In the genomic region with DNA sequence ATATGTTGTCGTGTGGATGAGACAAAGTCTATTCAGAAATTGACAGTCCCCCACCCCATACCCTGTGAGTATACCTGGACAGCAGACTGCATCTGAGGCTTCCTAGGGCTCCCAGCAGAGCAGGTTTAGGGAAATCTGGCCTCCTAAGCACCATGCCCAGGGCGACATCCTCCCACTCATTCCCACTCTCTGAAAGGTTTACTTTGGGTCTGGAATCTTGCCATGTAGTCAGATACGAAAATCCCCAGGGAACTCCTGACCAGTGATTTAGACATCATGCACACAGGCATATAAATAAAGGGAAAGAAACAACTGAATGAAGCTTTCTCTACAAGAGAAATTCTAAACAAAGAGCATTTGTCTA, we compare ENCODE assay signal across 8 cellular contexts. TPM values are rescaled to one million over a fixed set of nuclear protein-coding genes. Genes with fewer than 3 reads are reported as not detected.
DNase-seq lines count a peak whose midpoint lies in the region; ATAC-seq and TF ChIP-seq lines count a peak whose summit lies in the region.

No MANE protein-coding gene starts in this region.

- no peaks in the 10 kb centered on the region for H3K36me3 ChIP-seq in neuron (ENCODE audit: insufficient read depth, low read length)

- H3K4me3 Mint-ChIP-seq in naive thymus-derived CD8-positive, alpha-beta T cell = peak overlapping the region in 5 of 10 donors; percentile 39 to 73 (median 48)
- no peak overlapping the region for H3K4me3 Mint-ChIP-seq in activated CD4-positive, alpha-beta T cell treated with anti-CD3 and anti-CD28 coated beads, Interleukin-2, amount 10 ng/mL, durations not matched to agents 7 days and 5 days

- no peaks in the 10 kb centered on the region for H3K36me3 Mint-ChIP-seq in naive thymus-derived CD8-positive, alpha-beta T cell
- no peaks in the 10 kb centered on the region for H3K36me3 Mint-ChIP-seq in activated CD4-positive, alpha-beta T cell treated with anti-CD3 and anti-CD28 coated beads, Interleukin-2, amount 10 ng/mL, durations not matched to agents 7 days and 5 days (ENCODE audit: low read depth)

- no peak for ATAC-seq in naive thymus-derived CD8-positive, alpha-beta T cell

- H3K4me1 Mint-ChIP-seq in naive thymus-derived CD8-positive, alpha-beta T cell = peaks cover 0 to 9% (median 3%) of the 10 kb centered on the region in 4 donors
- peaks cover 2% of the 10 kb centered on the region for H3K4me1 Mint-ChIP-seq in activated CD4-positive, alpha-beta T cell treated with anti-CD3 and anti-CD28 coated beads, Interleukin-2, amount 10 ng/mL, durations not matched to agents 7 days and 5 days

- DNase-seq in EL (peak; percentile 67), NCI-H69 (lab: John Stamatoyannopoulos, UW) (peak; percentile 89), epithelial cell of proximal tubule (ENCODE audit: low read depth) (peak; percentile 27), GM19238 (ENCODE audit: insufficient read length, low spot score) (no peak)
- DNase-seq in naive thymus-derived CD8-positive, alpha-beta T cell = no peak
- no peak for DNase-seq in activated effector memory CD4-positive, alpha-beta T cell treated with Interleukin-2 at 50 U/mL for 16 hours
- DNase-seq in activated CD4-positive, alpha-beta T cell treated with anti-CD3 and anti-CD28 coated beads, Interleukin-2, amount 10 ng/mL, durations not matched to agents 7 days and 5 days = no peak

- CTCF ChIA-PET in activated CD4-positive, alpha-beta T cell treated with anti-CD3 and anti-CD28 coated beads, Interleukin-2, amount 10 ng/mL, durations not matched to agents 7 days and 5 days (lab: Charles Lee) = no interaction called here

- no peaks in the 10 kb centered on the region for H3K9me3 ChIP-seq in neuron (ENCODE audit: low read length)

- POLR2A ChIA-PET in naive thymus-derived CD8-positive, alpha-beta T cell (lab: Charles Lee) = no interaction called here
- POLR2A ChIA-PET in activated CD4-positive, alpha-beta T cell treated with anti-CD3 and anti-CD28 coated beads, Interleukin-2, amount 10 ng/mL, durations not matched to agents 7 days and 5 days (lab: Charles Lee) = no interaction called here

- peaks cover 25 to 52% (median 39%) of the 10 kb centered on the region in 5 donors for H3K27me3 Mint-ChIP-seq in naive thymus-derived CD8-positive, alpha-beta T cell
- peaks cover 32% of the 10 kb centered on the region for H3K27me3 Mint-ChIP-seq in activated CD4-positive, alpha-beta T cell treated with anti-CD3 and anti-CD28 coated beads, Interleukin-2, amount 10 ng/mL, durations not matched to agents 7 days and 5 days

- H3K4me1 ChIP-seq in neuron (ENCODE audit: insufficient read depth, low read length) = peaks cover 10% of the 10 kb centered on the region

- H3K27me3 ChIP-seq in neuron (ENCODE audit: insufficient read depth, low read length) = peaks cover 37% of the 10 kb centered on the region

- peaks cover 0 to 6% (median 0%) of the 10 kb centered on the region in 9 donors for H3K9me3 Mint-ChIP-seq in naive thymus-derived CD8-positive, alpha-beta T cell
- H3K9me3 Mint-ChIP-seq in activated CD4-positive, alpha-beta T cell treated with anti-CD3 and anti-CD28 coated beads, Interleukin-2, amount 10 ng/mL, durations not matched to agents 7 days and 5 days = no peaks in the 10 kb centered on the region

- H3K4me3 ChIP-seq in epithelial cell of proximal tubule (ENCODE audit: low read depth, low read length) (peak overlapping the region; percentile 59), neuron (ENCODE audit: low read length) (peak overlapping the region; percentile 47)

- peak overlapping the region; percentile 76 for H2AFZ ChIP-seq in neuron (ENCODE audit: low read depth, low read length)

- H3K27ac Mint-ChIP-seq in naive thymus-derived CD8-positive, alpha-beta T cell = no peak overlapping the region
- no peak overlapping the region for H3K27ac Mint-ChIP-seq in activated CD4-positive, alpha-beta T cell treated with anti-CD3 and anti-CD28 coated beads, Interleukin-2, amount 10 ng/mL, durations not matched to agents 7 days and 5 days

- TF ChIP-seq CTCF in epithelial cell of proximal tubule (conservative IDR thresholded peaks at IDR 0.05; ENCODE audit: low read depth, low read length) = no peak

RNA-seq across cellular contexts. Expression of gene NALCN, which starts 0.7 kb away (rescaled TPM):
- total RNA-seq in epithelial cell of proximal tubule = 0.35 and 3.8 TPM in 2 replicates
- not detected for total RNA-seq in naive thymus-derived CD8-positive, alpha-beta T cell
- polyA plus RNA-seq in naive thymus-derived CD8-positive, alpha-beta T cell = not detected
- not detected for total RNA-seq in activated CD4-positive, alpha-beta T cell treated with anti-CD3 and anti-CD28 coated beads, Interleukin-2, amount 10 ng/mL, durations not matched to agents 7 days and 5 days

RNA-seq across cellular contexts. Expression of gene ITGBL1, which starts 35.5 kb away (rescaled TPM):
- 0.94 and 1.1 TPM in 2 replicates for total RNA-seq in epithelial cell of proximal tubule
- total RNA-seq in naive thymus-derived CD8-positive, alpha-beta T cell = not detected
- not detected for polyA plus RNA-seq in naive thymus-derived CD8-positive, alpha-beta T cell
- total RNA-seq in activated CD4-positive, alpha-beta T cell treated with anti-CD3 and anti-CD28 coated beads, Interleukin-2, amount 10 ng/mL, durations not matched to agents 7 days and 5 days = not detected

Comparison
In these comparisons a context has a peak if more than half of its experiments do, and no peak if none do; other contexts are left out.
1. DNase-seq: peak in EL (single experiment), NCI-H69 (single experiment) and epithelial cell of proximal tubule (single experiment); none in naive thymus-derived CD8-positive, alpha-beta T cell (0 of 10), activated effector memory CD4-positive, alpha-beta T cell treated with Interleukin-2 at 50 U/mL for 16 hours (single experiment), GM19238 (single experiment) and activated CD4-positive, alpha-beta T cell treated with anti-CD3 and anti-CD28 coated beads, Interleukin-2, amount 10 ng/mL, durations not matched to agents 7 days and 5 days (single experiment).